ENCODE assay signal across 1 cellular context in the genomic region with DNA sequence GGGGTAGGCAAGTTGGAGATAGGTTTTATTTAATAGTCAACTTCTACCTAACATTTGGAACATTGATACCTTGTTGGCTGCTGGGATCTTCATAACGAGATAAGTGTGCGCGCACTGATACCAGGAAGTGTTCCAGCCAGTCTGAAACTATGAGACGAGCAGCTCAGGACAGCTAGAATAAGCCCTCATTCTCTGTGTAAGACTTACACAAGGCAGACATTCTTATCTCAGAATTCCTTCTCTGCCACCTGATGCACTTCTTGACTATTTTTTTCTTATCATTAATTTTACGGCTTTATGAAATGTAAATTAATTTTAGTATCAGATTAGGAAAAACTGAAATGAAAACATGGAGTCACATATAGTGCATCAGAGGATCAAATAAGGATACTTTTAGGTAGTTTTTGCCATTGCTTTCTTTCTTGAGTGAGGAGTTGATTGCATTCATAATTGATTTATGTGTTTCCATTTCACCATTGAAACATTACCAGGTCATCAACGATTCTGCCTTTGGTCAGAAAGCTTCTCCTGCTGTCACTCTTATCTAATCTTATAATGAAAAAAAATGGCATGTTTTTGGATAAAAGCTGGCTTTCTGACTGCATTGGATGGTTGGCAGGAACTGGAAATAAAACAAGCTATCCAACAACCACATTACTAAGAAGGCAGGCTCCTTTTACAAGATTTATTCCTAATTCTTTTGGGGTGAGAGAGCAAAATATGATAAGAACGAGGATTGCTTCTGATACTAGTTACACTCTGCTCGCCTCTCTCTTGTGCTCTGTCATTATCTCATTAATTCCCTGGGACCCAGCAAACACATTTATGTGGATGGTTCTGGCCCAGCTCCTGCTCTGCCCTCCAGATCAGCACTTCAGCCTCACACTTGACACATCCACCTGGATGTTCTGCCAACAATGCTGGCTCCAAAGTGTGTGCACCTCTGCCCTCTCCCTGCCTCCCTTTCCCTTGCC.
TF ChIP-seq lines count a peak whose summit lies in the region.

No MANE protein-coding gene starts in this region.

TF ChIP-seq in SK-N-SH, 30 proteins besides CTCF, POLR2A, EP300 and RAD21 (continued from another document):
- TF ChIP-seq, protein P1, sequence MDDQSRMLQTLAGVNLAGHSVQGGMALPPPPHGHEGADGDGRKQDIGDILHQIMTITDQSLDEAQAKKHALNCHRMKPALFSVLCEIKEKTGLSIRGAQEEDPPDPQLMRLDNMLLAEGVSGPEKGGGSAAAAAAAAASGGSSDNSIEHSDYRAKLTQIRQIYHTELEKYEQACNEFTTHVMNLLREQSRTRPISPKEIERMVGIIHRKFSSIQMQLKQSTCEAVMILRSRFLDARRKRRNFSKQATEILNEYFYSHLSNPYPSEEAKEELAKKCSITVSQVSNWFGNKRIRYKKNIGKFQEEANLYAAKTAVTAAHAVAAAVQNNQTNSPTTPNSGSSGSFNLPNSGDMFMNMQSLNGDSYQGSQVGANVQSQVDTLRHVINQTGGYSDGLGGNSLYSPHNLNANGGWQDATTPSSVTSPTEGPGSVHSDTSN (IDR thresholded peaks at IDR 0.05): peak; percentile 43
- TF ChIP-seq RCOR1 (IDR thresholded peaks at IDR 0.05; ENCODE audit: low read length): peak; percentile 95
- 0 out of 2 replicates have a peak, but pooled peaks have one; percentile 6 for TF ChIP-seq NFIC (IDR thresholded peaks at IDR 0.05; ENCODE audit: borderline replicate concordance)
- peak; percentile 50; the same call in 1 of the 2 replicates for TF ChIP-seq MXI1 (IDR thresholded peaks at IDR 0.05; ENCODE audit: low read depth, low read length)
- no peak for TF ChIP-seq RFX5 (IDR thresholded peaks at IDR 0.05; ENCODE audit: low read length)
- TF ChIP-seq RXRA (IDR thresholded peaks at IDR 0.05; ENCODE audit: borderline replicate concordance, low read depth): no peak
- TF ChIP-seq YY1 (IDR thresholded peaks at IDR 0.05; ENCODE audit: low read depth): no peak
- TF ChIP-seq TAF1 (IDR thresholded peaks at IDR 0.05; ENCODE audit: borderline replicate concordance, low read depth, low read length): no peak
- TF ChIP-seq TEAD4 (IDR thresholded peaks at IDR 0.05; ENCODE audit: borderline replicate concordance, insufficient read depth): 0 out of 2 replicates have a peak, but pooled peaks have one; percentile 21
- TF ChIP-seq SMC3 (IDR thresholded peaks at IDR 0.05; ENCODE audit: low read depth, low read length): no peak
- TF ChIP-seq ZBTB33 (IDR thresholded peaks at IDR 0.05; ENCODE audit: borderline replicate concordance, low read depth): no peak
- peak; percentile 47; the same call in 1 of the 2 replicates for TF ChIP-seq POLR2AphosphoS5 (IDR thresholded peaks at IDR 0.05; ENCODE audit: low read depth, low read length)
- TF ChIP-seq, protein P2, sequence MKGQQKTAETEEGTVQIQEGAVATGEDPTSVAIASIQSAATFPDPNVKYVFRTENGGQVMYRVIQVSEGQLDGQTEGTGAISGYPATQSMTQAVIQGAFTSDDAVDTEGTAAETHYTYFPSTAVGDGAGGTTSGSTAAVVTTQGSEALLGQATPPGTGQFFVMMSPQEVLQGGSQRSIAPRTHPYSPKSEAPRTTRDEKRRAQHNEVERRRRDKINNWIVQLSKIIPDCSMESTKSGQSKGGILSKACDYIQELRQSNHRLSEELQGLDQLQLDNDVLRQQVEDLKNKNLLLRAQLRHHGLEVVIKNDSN (IDR thresholded peaks at IDR 0.05; ENCODE audit: borderline replicate concordance, low read depth): no peak
- TF ChIP-seq GABPA (IDR thresholded peaks at IDR 0.05; ENCODE audit: low read depth): no peak
- peak; percentile 93 for TF ChIP-seq FOXJ3 (CRISPR knock-in tag; IDR thresholded peaks at IDR 0.05)
- no peak for TF ChIP-seq USF2 (IDR thresholded peaks at IDR 0.05; ENCODE audit: borderline replicate concordance, low read depth, low read length)
- TF ChIP-seq JUND (IDR thresholded peaks at IDR 0.05): no peak
- TF ChIP-seq GATA2 (CRISPR knock-in tag; IDR thresholded peaks at IDR 0.05): peak; percentile 96
- TF ChIP-seq REST (IDR thresholded peaks at IDR 0.05; ENCODE audit: low read depth, low read length): no peak
- TF ChIP-seq EZH2phosphoT487 (IDR thresholded peaks at IDR 0.05; ENCODE audit: borderline replicate concordance, low read depth): no peak
TF ChIP-seq in SK-N-SH: peak in this region for 10.
